Comparison of ENCODE assay signal across 16 cellular contexts in the genomic region with DNA sequence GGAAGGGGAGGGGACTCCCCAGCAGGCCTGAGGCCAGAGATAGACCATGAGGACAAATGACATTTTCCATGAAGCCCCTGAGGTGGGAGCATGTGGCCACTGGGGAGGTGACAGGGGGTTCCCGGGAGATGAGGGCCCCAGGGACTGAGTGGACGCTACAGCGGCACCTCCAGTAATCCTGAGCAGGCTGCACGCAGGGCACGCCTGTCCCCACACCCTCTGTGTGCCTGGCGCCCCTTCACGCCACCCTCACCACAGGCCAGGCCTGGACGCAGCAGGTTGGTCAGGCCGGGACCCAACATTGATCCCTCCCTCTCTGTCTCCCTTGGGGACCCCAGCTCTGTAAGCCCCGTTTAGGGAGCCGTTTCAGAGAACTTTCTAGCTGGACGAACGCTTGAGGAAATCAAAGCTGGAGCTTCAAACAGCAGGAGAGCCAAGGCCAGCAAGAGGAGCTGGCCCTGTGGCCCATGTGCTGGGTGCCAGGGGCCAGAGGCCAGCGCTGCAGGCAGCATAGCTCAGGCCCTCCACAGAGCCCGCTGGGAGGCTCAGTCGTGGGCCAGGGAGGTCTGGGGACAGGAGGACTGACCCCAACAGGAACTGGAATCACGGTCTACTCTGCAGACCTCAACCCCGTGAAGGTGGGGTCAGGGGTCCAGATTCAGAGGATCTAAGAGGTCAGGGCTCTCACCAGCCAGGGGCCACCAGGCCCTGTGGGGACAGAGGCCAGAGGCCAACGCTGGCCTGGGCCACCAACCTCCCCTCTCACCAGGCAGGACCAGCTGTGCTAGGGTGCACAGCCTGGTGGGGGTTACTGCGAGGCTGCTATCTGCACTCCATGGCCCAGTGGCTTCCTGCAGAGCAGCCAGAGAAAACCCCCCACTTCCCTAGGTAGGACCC. TPM values are rescaled to one million over a fixed set of nuclear protein-coding genes. Genes with fewer than 3 reads are reported as not detected.
A peak's percentile ranks its signal among the peaks of the same experiment; 100 is the strongest.
DNase-seq lines count a peak whose midpoint lies in the region; ATAC-seq and TF ChIP-seq lines count a peak whose summit lies in the region.
"Had no signal": no experiment of that assay in that cellular context is flagged by ENCODE, and none has a peak within 500 bp of the region (broad histone marks: within the 10 kb centered on the region; RNA-seq: fewer than 3 reads in every experiment).

No MANE protein-coding gene starts in this region.

- peaks cover 5% of the 10 kb centered on the region for H3K36me3 ChIP-seq in CD4-positive, alpha-beta memory T cell (ENCODE audit: insufficient read depth, low read length)
- peaks cover 7 to 53% (median 48%) of the 10 kb centered on the region in 4 donors for H3K36me3 ChIP-seq in esophagus muscularis mucosa
- H3K36me3 ChIP-seq: breast epithelium had no signal

- H3K4me1 ChIP-seq in CD4-positive, alpha-beta memory T cell (ENCODE audit: insufficient read depth, low read length): peaks cover 50% of the 10 kb centered on the region
- H3K4me1 ChIP-seq in esophagus muscularis mucosa: peaks cover 45 to 58% (median 50%) of the 10 kb centered on the region in 4 donors

- peaks cover 8 to 36% of the 10 kb centered on the region in 2 donors for H3K36me3 Mint-ChIP-seq in CD4-positive, alpha-beta memory T cell
- peaks cover 48 to 55% of the 10 kb centered on the region in 2 donors for H3K36me3 Mint-ChIP-seq in stimulated activated naive B cell treated with anti-CD40 and anti-IgM and Interleukin-4, amounts not matched to agents 10 μg/mL and 1 μg/mL and 100 μg/mL, for 72 hours
- peaks cover 72% of the 10 kb centered on the region for H3K36me3 Mint-ChIP-seq in activated T-helper 17 cell treated with anti-CD3 and anti-CD28 coated beads, Interleukin-2, amount 50 U/mL, for 72 hours (ENCODE audit: low read depth)

- peaks cover 0 to 2% (median 0%) of the 10 kb centered on the region in 8 donors for H3K9me3 Mint-ChIP-seq in CD4-positive, alpha-beta memory T cell
- H3K9me3 Mint-ChIP-seq in stimulated activated naive B cell treated with anti-CD40 and anti-IgM and Interleukin-4, amounts not matched to agents 10 μg/mL and 1 μg/mL and 100 μg/mL, for 72 hours: peaks cover 2 to 5% of the 10 kb centered on the region in 2 donors
- H3K9me3 Mint-ChIP-seq in activated T-helper 17 cell treated with anti-CD3 and anti-CD28 coated beads, Interleukin-2, amount 50 U/mL, for 72 hours: no peaks in the 10 kb centered on the region

- no peaks in the 10 kb centered on the region for H3K27me3 Mint-ChIP-seq in CD4-positive, alpha-beta memory T cell
- no peaks in the 10 kb centered on the region for H3K27me3 Mint-ChIP-seq in stimulated activated naive B cell treated with anti-CD40 and anti-IgM and Interleukin-4, amounts not matched to agents 10 μg/mL and 1 μg/mL and 100 μg/mL, for 72 hours
- H3K27me3 Mint-ChIP-seq in activated T-helper 17 cell treated with anti-CD3 and anti-CD28 coated beads, Interleukin-2, amount 50 U/mL, for 72 hours: no peaks in the 10 kb centered on the region

- ATAC-seq in stimulated activated naive B cell treated with anti-CD40 and anti-IgM and Interleukin-4, amounts not matched to agents 10 μg/mL and 1 μg/mL and 100 μg/mL, for 72 hours (replicated peaks): no peak
- ATAC-seq in HG03108 (IDR thresholded peaks at IDR 0.05; ENCODE audit: unreplicated experiment) (no peak), GM21390 (IDR thresholded peaks at IDR 0.05; ENCODE audit: unreplicated experiment) (no peak)
- no peak for ATAC-seq in activated T-helper 17 cell treated with anti-CD3 and anti-CD28 coated beads, Interleukin-2, amount 50 U/mL, for 72 hours (replicated peaks)
- ATAC-seq: left colon had no signal

- no peak for TF ChIP-seq CTCF in esophagus muscularis mucosa (IDR thresholded peaks at IDR 0.05)

- POLR2A ChIA-PET in CD4-positive, alpha-beta memory T cell (lab: Charles Lee; ENCODE audit: partially characterized antibody): interaction anchor here (0.6 to 28.5 kb wide), 5 partner anchors 9 to 214 kb away, joined by 3 to 1691 read pairs (median 32); a partner anchor contains a TSS

- no peaks in the 10 kb centered on the region for H3K27me3 ChIP-seq in CD4-positive, alpha-beta memory T cell (ENCODE audit: insufficient read depth, low read length)
- H3K27me3 ChIP-seq in esophagus muscularis mucosa: no peaks in the 10 kb centered on the region
- H3K27me3 ChIP-seq: breast epithelium had no signal

- peak overlapping the region in 5 of 7 donors; percentile 13 to 99 (median 99) for H3K27ac Mint-ChIP-seq in CD4-positive, alpha-beta memory T cell
- H3K27ac Mint-ChIP-seq in stimulated activated naive B cell treated with anti-CD40 and anti-IgM and Interleukin-4, amounts not matched to agents 10 μg/mL and 1 μg/mL and 100 μg/mL, for 72 hours: peak overlapping the region; percentile 37
- no peak overlapping the region for H3K27ac Mint-ChIP-seq in activated T-helper 17 cell treated with anti-CD3 and anti-CD28 coated beads, Interleukin-2, amount 50 U/mL, for 72 hours

- no peak for TF ChIP-seq EP300 in esophagus muscularis mucosa (IDR thresholded peaks at IDR 0.05)

- H3K4me3 Mint-ChIP-seq in CD4-positive, alpha-beta memory T cell: no peak overlapping the region
- peak overlapping the region in 1 of 2 donors; percentile 56 for H3K4me3 Mint-ChIP-seq in stimulated activated naive B cell treated with anti-CD40 and anti-IgM and Interleukin-4, amounts not matched to agents 10 μg/mL and 1 μg/mL and 100 μg/mL, for 72 hours
- H3K4me3 Mint-ChIP-seq in activated T-helper 17 cell treated with anti-CD3 and anti-CD28 coated beads, Interleukin-2, amount 50 U/mL, for 72 hours: no peak overlapping the region
- H3K4me3 Mint-ChIP-seq: CD14-positive monocyte had no signal

- H3K4me3 ChIP-seq in CD4-positive, alpha-beta memory T cell (ENCODE audit: low read length in 2 of 2): no peak overlapping the region
- H3K4me3 ChIP-seq in esophagus muscularis mucosa: no peak overlapping the region
- H3K4me3 ChIP-seq: breast epithelium had no signal

- peaks cover 20 to 53% (median 34%) of the 10 kb centered on the region in 4 donors for H3K4me1 Mint-ChIP-seq in CD4-positive, alpha-beta memory T cell
- peaks cover 42 to 59% of the 10 kb centered on the region in 2 donors for H3K4me1 Mint-ChIP-seq in stimulated activated naive B cell treated with anti-CD40 and anti-IgM and Interleukin-4, amounts not matched to agents 10 μg/mL and 1 μg/mL and 100 μg/mL, for 72 hours
- peaks cover 16% of the 10 kb centered on the region for H3K4me1 Mint-ChIP-seq in activated T-helper 17 cell treated with anti-CD3 and anti-CD28 coated beads, Interleukin-2, amount 50 U/mL, for 72 hours

- DNase-seq in CD4-positive, alpha-beta memory T cell: no peak
- DNase-seq in esophagus muscularis mucosa (ENCODE audit: extremely low spot score) (no peak), NCI-H345 (lab: John Stamatoyannopoulos, UW) (no peak)
- no peak for DNase-seq in stimulated activated naive B cell treated with anti-CD40 and anti-IgM and Interleukin-4, amounts not matched to agents 10 μg/mL and 1 μg/mL and 100 μg/mL, for 72 hours
- DNase-seq: activated CD4-positive, CD25-positive, alpha-beta regulatory T cell treated with anti-CD3 and anti-CD28 coated beads, Interleukin-2, amount 50 U/mL, for 72 hours; head of caudate nucleus; Kasumi-1; left colon; NCI-H187 treated with DMSO at 0.1 percent for 48 hours; NCI-H774 had no signal

- intact Hi-C loops in CD4-positive, alpha-beta memory T cell (cut with micrococcal nuclease): no loop called here
- intact Hi-C loops in esophagus muscularis mucosa (cut with DNase I): no loop called here

- H3K27ac ChIP-seq in CD4-positive, alpha-beta memory T cell (ENCODE audit: low read depth, low read length): peak overlapping the region; percentile 99
- H3K27ac ChIP-seq in esophagus muscularis mucosa (replicated peaks in 1 of 4): peak overlapping the region; percentile 93 to 99 (median 98)

- WGBS in esophagus muscularis mucosa: 88% methylated on average over 8 of the region's 20 CpGs

- TF ChIP-seq POLR2A in esophagus muscularis mucosa (IDR thresholded peaks at IDR 0.05; ENCODE audit: low read depth): no peak

- CTCF ChIA-PET in CD4-positive, alpha-beta memory T cell (lab: Charles Lee; ENCODE audit: partially characterized antibody): interaction anchor here (0.8 to 3.4 kb wide), 5 partner anchors 12 to 28 kb away, joined by 3 to 49 read pairs (median 4); a partner anchor contains a TSS

- H3K9me3 ChIP-seq in CD4-positive, alpha-beta memory T cell (ENCODE audit: control insufficient read depth in 1 of 2, low read length in 2 of 2): no peaks in the 10 kb centered on the region
- no peaks in the 10 kb centered on the region for H3K9me3 ChIP-seq in esophagus muscularis mucosa
- H3K9me3 ChIP-seq: breast epithelium had no signal

TF ChIP-seq in PFSK-1, 5 proteins besides CTCF, POLR2A, EP300 and RAD21:
- 0 out of 2 replicates have a peak, but pooled peaks have one; percentile 30 for TF ChIP-seq POLR2AphosphoS5 (IDR thresholded peaks at IDR 0.05; ENCODE audit: low read depth, low read length)
- no peak for TF ChIP-seq FOXP2 (optimal IDR thresholded peaks at IDR 0.05; ENCODE audit: borderline replicate concordance, extremely low read depth, extremely low read length, insufficient read depth)

RNA-seq across cellular contexts. Expression of a gene that starts 14.6 kb away (rescaled TPM):
- 10 to 100 TPM; 64.2 to 65.0 TPM for total RNA-seq in CD4-positive, alpha-beta memory T cell
- 100 to 1,000 TPM; 121 to 164 TPM for polyA plus RNA-seq in CD4-positive, alpha-beta memory T cell
- polyA plus RNA-seq in PFSK-1 (2012; ENCODE audit: insufficient read length, low read depth): 257 TPM
- total RNA-seq in esophagus muscularis mucosa: 100 to 1,000 TPM in 1 of 4 donors, 10 to 100 TPM in 3; 86.8 to 116 (median 93.9) TPM
- 100 to 1,000 TPM; 176 to 252 TPM for total RNA-seq in activated T-helper 17 cell treated with anti-CD3 and anti-CD28 coated beads, Interleukin-2, amount 50 U/mL, for 72 hours

RNA-seq across cellular contexts. Expression of a gene that starts 26.9 kb away (rescaled TPM):
- total RNA-seq in CD4-positive, alpha-beta memory T cell: 100 to 1,000 TPM; 163 TPM
- polyA plus RNA-seq in CD4-positive, alpha-beta memory T cell: 100 to 1,000 TPM in 1 of 2 donors, 10 to 100 TPM in 1; 16.5 to 133 TPM
- polyA plus RNA-seq in PFSK-1 (2012; ENCODE audit: insufficient read length, low read depth): 185 TPM
- total RNA-seq in esophagus muscularis mucosa: 100 to 1,000 TPM; 325 to 457 (median 403) TPM
- total RNA-seq in activated T-helper 17 cell treated with anti-CD3 and anti-CD28 coated beads, Interleukin-2, amount 50 U/mL, for 72 hours: 100 to 1,000 TPM; 177 to 324 TPM

RNA-seq across cellular contexts. Expression of a gene that starts 32.1 kb away (rescaled TPM):
- 10 to 100 TPM; 46.2 to 49.2 TPM for total RNA-seq in CD4-positive, alpha-beta memory T cell
- 1 to 10 TPM; 6.8 to 8.0 TPM for polyA plus RNA-seq in CD4-positive, alpha-beta memory T cell
- polyA plus RNA-seq in PFSK-1 (2012; ENCODE audit: insufficient read length, low read depth): 10.6 TPM
- 10 to 100 TPM; 15.0 to 50.3 (median 28.0) TPM for total RNA-seq in esophagus muscularis mucosa
- total RNA-seq in activated T-helper 17 cell treated with anti-CD3 and anti-CD28 coated beads, Interleukin-2, amount 50 U/mL, for 72 hours: 10 to 100 TPM; 38.9 to 46.0 TPM

RNA-seq across cellular contexts. Expression of a gene that starts 34.0 kb away (rescaled TPM):
- total RNA-seq in CD4-positive, alpha-beta memory T cell: 1 to 10 TPM; 5.5 to 5.8 TPM
- polyA plus RNA-seq in CD4-positive, alpha-beta memory T cell: 1 to 10 TPM in 1 of 2 donors, under 1 TPM in 1; 0.13 to 1.8 TPM
- polyA plus RNA-seq in PFSK-1 (2012; ENCODE audit: insufficient read length, low read depth): 0.40 TPM
- 1 to 10 TPM in 3 of 4 donors, under 1 TPM in 1; 0.52 to 2.5 (median 1.3) TPM for total RNA-seq in esophagus muscularis mucosa
- total RNA-seq in activated T-helper 17 cell treated with anti-CD3 and anti-CD28 coated beads, Interleukin-2, amount 50 U/mL, for 72 hours: 1 to 10 TPM; 1.1 to 1.3 TPM
- polyA plus RNA-seq: CD14-positive monocyte had no signal
